ENCODE assay signal across 8 cellular contexts in genomic region chr9:21194867-21195776, GRCh38. TPM values are rescaled to one million over a fixed set of nuclear protein-coding genes. Genes with fewer than 3 reads are reported as not detected.
A peak's percentile ranks its signal among the peaks of the same experiment; 100 is the strongest.
DNase-seq lines count a peak whose midpoint lies in the region; ATAC-seq and TF ChIP-seq lines count a peak whose summit lies in the region.
"Not testable (repeated sequence)": the region's sequence is repeated elsewhere in the genome, so short reads cannot be mapped to it uniquely, and the experiment has no call there.

No MANE protein-coding gene starts in this region.

- peak; percentile 51 for TF ChIP-seq CTCF in WTC11 (IDR thresholded peaks at IDR 0.05)

- not testable (repeated sequence) for H3K9me3 Mint-ChIP-seq in WTC11

- ATAC-seq in GM19395 (IDR thresholded peaks at IDR 0.05; ENCODE audit: unreplicated experiment) (peak; percentile 99), HG02981 (IDR thresholded peaks at IDR 0.05; ENCODE audit: unreplicated experiment) (peak; percentile 93), WTC11 (peak; percentile 94)

- CTCF ChIA-PET in WTC11 (lab: Charles Lee), result interaction anchor here (0.6 to 1.3 kb wide), 22 partner anchors 12 to 594 kb away, joined by 3 to 25 read pairs (median 4); no protein-coding TSS in a partner anchor

- H3K4me1 Mint-ChIP-seq in WTC11, result not testable (repeated sequence)

- not testable (repeated sequence) for H3K36me3 Mint-ChIP-seq in WTC11

- not testable (repeated sequence) for H3K4me3 Mint-ChIP-seq in WTC11

- POLR2A ChIA-PET in WTC11 (lab: Charles Lee), result not testable (repeated sequence)

- H3K27me3 Mint-ChIP-seq in WTC11 (ENCODE audit: low read depth), result not testable (repeated sequence)

- DNase-seq in DMS 273 (lab: John Stamatoyannopoulos, UW; ENCODE audit: unreplicated experiment), result peak; percentile 51
- DNase-seq in NAMALWA (ENCODE audit: low spot score), result peak; percentile 68
- DNase-seq in WTC11 (ENCODE audit: low spot score), result peak; percentile 28
- DNase-seq in central memory CD4-positive, alpha-beta T cell, result peak; percentile 39
- peak; percentile 22 for DNase-seq in kidney glomerular epithelial cell (lab: John Stamatoyannopoulos, UW)
- peak; percentile 24 to 31 for DNase-seq in stimulated activated CD4-positive, alpha-beta T cell treated with anti-CD3 and anti-CD28 coated beads, Interleukin-2, amount 100 ng/mL, for 48 hours

- H3K27ac Mint-ChIP-seq in WTC11, result not testable (repeated sequence)

RNA-seq across cellular contexts. Expression of gene IFNA7, which starts 6.9 kb away (rescaled TPM):
- total RNA-seq in WTC11 (2021), result not detected in 3 replicates

RNA-seq across cellular contexts. Expression of gene IFNA4, which starts 7.7 kb away (rescaled TPM):
- not detected in 3 replicates for total RNA-seq in WTC11 (2021)

RNA-seq across cellular contexts. Expression of gene IFNA10, which starts 11.8 kb away (rescaled TPM):
- total RNA-seq in WTC11 (2021), result not detected in 3 replicates

RNA-seq across cellular contexts. Expression of gene IFNA16, which starts 22.0 kb away (rescaled TPM):
- not detected in 3 replicates for total RNA-seq in WTC11 (2021)

RNA-seq across cellular contexts. Expression of gene IFNA21, which starts 28.7 kb away (rescaled TPM):
- total RNA-seq in WTC11 (2021), result not detected in 3 replicates

Comparison
In these comparisons a context has a peak if more than half of its experiments do, and no peak if none do; other contexts are left out.
1. Peak in every context shown above with its lines: DNase-seq and ATAC-seq.